11 cellular contexts compared by ENCODE assay signal in the genomic region with DNA sequence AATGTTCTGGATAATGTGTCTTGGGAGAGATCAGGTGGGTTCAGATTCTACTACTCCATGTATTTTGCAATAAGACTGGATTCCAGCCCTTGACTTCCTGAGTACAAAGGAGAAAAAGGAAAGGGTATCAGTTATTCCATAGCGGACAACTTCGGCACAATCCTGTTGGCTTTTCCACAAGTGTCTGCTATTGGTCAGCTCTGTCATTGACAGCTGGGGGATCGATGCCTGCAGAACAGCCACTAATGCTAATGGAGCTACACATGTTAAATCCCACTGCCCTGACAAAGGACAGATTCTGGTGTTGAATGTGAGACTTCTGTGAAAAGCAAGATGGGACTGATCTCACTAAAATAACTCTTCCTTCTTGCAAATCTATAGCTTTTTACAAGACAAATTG. TPM values are rescaled to one million over a fixed set of nuclear protein-coding genes. Genes with fewer than 3 reads are reported as not detected.
"Had no signal": no experiment of that assay in that cellular context is flagged by ENCODE, and none has a peak within 500 bp of the region (broad histone marks: within the 10 kb centered on the region; RNA-seq: fewer than 3 reads in every experiment).

No MANE protein-coding gene starts in this region.

- H3K27ac Mint-ChIP-seq: IgD-negative memory B cell had no signal

- DNase-seq: IMR-90, KBM-7, KG1 had no signal

- H3K27ac ChIP-seq: HL-60, KMS-11 had no signal

- H3K4me2 ChIP-seq: KMS-11 had no signal

- FAIRE-seq: HepG2, HTR-8/SVneo, K562 had no signal

- H3K4me3 ChIP-seq: K562 had no signal

- H3K27me3 Mint-ChIP-seq: IgD-negative memory B cell had no signal

- H3K4me1 Mint-ChIP-seq: IgD-negative memory B cell had no signal

- H3K9ac ChIP-seq: KMS-11 had no signal

- H3K4me3 Mint-ChIP-seq: IgD-negative memory B cell had no signal

- ATAC-seq: HepG2, K562 had no signal

- H3K36me3 Mint-ChIP-seq: IgD-negative memory B cell had no signal

RNA-seq across cellular contexts. Expression of a gene that starts 41.2 kb away (rescaled TPM):
- total RNA-seq: HepG2, HT-29, HT1080, IMR-90, K562 had no signal
- polyA plus RNA-seq: HepG2, IgD-negative memory B cell, IMR-90, K562 had no signal
